ENCODE assay signal across 2 cellular contexts in the genomic region with DNA sequence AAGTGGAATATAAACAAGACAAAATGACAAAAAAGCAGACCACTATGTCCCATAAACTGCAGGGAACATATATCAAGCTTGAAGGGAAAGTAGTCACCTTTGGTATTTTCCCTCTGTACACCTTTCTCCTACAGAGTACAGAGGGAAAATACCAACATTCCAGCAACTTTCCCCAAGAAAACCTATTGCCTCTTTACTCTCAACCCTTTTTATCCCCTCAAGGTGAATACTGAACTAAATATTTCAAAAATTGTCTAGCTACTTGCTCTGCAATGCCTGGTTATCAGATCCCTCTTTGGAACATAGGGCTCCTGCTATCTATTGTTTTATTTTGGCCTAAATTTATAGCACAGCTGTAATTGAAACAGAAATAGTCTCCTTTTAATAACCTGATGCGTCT.
A peak's percentile ranks its signal among the peaks of the same experiment; 100 is the strongest.
TF ChIP-seq lines count a peak whose summit lies in the region.

No MANE protein-coding gene starts in this region.

TF ChIP-seq in HEK293, 187 proteins besides CTCF, POLR2A, EP300 and RAD21:
- TF ChIP-seq PRDM1 (tag by site-specific recombination; IDR thresholded peaks at IDR 0.05) (0 out of 2 replicates have a peak, but pooled peaks have one; percentile 40), GLIS2 (tag by site-specific recombination; IDR thresholded peaks at IDR 0.05) (no peak)

TF ChIP-seq in endothelial cell of umbilical vein, 7 proteins besides CTCF, POLR2A, EP300 and RAD21:
- no peak for TF ChIP-seq FOS (IDR thresholded peaks at IDR 0.05; ENCODE audit: borderline replicate concordance, insufficient read depth, low read length)
- no peak for TF ChIP-seq MYC (IDR thresholded peaks at IDR 0.05; ENCODE audit: low read depth, low read length)
- no peak for TF ChIP-seq JUN (IDR thresholded peaks at IDR 0.05; ENCODE audit: borderline replicate concordance, insufficient read depth, insufficient read length, low read depth)
- TF ChIP-seq EZH2 (IDR thresholded peaks at IDR 0.05; ENCODE audit: borderline replicate concordance, low read depth, low read length, severe bottlenecking), result no peak
- TF ChIP-seq GATA2 (IDR thresholded peaks at IDR 0.05; ENCODE audit: insufficient read depth, insufficient read length, low read depth, low read length), result no peak
- TF ChIP-seq, protein P1, sequence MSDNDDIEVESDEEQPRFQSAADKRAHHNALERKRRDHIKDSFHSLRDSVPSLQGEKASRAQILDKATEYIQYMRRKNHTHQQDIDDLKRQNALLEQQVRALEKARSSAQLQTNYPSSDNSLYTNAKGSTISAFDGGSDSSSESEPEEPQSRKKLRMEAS (IDR thresholded peaks at IDR 0.05; ENCODE audit: insufficient read depth, insufficient read length), result no peak
- no peak for TF ChIP-seq POLR2AphosphoS5 (IDR thresholded peaks at IDR 0.05; ENCODE audit: insufficient read depth, low read depth, low read length)
